ENCODE assay signal across 1 cellular context in the genomic region with DNA sequence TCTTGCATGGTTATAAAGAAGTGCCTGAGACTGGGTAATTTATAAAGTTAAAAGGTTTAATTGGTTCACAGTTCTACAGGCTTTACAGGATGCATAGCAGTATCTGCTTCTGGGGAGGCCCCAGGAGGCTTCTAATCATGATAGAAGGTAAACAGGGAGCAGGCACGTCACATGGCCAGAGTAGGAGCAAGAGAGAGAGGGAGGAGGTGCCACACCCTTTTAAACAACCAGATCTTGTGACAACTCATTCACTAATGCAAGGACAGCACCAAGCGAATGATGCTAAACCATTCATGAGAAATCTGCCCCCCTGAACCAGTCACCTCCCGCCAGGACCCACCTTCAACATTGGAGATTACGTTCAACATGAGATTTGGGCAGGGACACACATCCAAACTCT.
TF ChIP-seq lines count a peak whose summit lies in the region.

No MANE protein-coding gene starts in this region.

TF ChIP-seq in GM23338, 12 proteins besides CTCF, POLR2A, EP300 and RAD21 (continued from another document):
- TF ChIP-seq, protein P1, sequence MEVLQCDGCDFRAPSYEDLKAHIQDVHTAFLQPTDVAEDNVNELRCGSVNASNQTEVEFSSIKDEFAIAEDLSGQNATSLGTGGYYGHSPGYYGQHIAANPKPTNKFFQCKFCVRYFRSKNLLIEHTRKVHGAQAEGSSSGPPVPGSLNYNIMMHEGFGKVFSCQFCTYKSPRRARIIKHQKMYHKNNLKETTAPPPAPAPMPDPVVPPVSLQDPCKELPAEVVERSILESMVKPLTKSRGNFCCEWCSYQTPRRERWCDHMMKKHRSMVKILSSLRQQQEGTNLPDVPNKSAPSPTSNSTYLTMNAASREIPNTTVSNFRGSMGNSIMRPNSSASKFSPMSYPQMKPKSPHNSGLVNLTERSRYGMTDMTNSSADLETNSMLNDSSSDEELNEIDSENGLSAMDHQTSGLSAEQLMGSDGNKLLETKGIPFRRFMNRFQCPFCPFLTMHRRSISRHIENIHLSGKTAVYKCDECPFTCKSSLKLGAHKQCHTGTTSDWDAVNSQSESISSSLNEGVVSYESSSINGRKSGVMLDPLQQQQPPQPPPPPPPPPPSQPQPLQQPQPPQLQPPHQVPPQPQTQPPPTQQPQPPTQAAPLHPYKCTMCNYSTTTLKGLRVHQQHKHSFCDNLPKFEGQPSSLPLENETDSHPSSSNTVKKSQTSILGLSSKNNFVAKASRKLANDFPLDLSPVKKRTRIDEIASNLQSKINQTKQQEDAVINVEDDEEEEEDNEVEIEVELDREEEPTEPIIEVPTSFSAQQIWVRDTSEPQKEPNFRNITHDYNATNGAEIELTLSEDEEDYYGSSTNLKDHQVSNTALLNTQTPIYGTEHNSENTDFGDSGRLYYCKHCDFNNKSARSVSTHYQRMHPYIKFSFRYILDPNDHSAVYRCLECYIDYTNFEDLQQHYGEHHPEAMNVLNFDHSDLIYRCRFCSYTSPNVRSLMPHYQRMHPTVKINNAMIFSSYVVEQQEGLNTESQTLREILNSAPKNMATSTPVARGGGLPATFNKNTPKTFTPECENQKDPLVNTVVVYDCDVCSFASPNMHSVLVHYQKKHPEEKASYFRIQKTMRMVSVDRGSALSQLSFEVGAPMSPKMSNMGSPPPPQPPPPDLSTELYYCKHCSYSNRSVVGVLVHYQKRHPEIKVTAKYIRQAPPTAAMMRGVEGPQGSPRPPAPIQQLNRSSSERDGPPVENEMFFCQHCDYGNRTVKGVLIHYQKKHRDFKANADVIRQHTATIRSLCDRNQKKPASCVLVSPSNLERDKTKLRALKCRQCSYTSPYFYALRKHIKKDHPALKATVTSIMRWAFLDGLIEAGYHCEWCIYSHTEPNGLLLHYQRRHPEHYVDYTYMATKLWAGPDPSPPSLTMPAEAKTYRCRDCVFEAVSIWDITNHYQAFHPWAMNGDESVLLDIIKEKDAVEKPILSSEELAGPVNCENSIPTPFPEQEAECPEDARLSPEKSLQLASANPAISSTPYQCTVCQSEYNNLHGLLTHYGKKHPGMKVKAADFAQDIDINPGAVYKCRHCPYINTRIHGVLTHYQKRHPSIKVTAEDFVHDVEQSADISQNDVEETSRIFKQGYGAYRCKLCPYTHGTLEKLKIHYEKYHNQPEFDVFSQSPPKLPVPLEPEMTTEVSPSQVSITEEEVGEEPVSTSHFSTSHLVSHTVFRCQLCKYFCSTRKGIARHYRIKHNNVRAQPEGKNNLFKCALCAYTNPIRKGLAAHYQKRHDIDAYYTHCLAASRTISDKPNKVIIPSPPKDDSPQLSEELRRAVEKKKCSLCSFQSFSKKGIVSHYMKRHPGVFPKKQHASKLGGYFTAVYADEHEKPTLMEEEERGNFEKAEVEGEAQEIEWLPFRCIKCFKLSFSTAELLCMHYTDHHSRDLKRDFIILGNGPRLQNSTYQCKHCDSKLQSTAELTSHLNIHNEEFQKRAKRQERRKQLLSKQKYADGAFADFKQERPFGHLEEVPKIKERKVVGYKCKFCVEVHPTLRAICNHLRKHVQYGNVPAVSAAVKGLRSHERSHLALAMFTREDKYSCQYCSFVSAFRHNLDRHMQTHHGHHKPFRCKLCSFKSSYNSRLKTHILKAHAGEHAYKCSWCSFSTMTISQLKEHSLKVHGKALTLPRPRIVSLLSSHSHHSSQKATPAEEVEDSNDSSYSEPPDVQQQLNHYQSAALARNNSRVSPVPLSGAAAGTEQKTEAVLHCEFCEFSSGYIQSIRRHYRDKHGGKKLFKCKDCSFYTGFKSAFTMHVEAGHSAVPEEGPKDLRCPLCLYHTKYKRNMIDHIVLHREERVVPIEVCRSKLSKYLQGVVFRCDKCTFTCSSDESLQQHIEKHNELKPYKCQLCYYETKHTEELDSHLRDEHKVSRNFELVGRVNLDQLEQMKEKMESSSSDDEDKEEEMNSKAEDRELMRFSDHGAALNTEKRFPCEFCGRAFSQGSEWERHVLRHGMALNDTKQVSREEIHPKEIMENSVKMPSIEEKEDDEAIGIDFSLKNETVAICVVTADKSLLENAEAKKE (CRISPR knock-in tag; IDR thresholded peaks at IDR 0.05), result no peak
- TF ChIP-seq EZH2phosphoT487 (IDR thresholded peaks at IDR 0.05; ENCODE audit: unreplicated experiment) (no peak), JUNB (IDR thresholded peaks at IDR 0.05; ENCODE audit: unreplicated experiment) (no peak), NANOG (IDR thresholded peaks at IDR 0.05; ENCODE audit: borderline replicate concordance) (no peak), ETS1 (IDR thresholded peaks at IDR 0.05) (no peak), ZNF331 (CRISPR knock-in tag; IDR thresholded peaks at IDR 0.05; ENCODE audit: low read depth) (no peak), POLR2AphosphoS5 (IDR thresholded peaks at IDR 0.05; ENCODE audit: low read depth) (no peak), ZNF114 (CRISPR knock-in tag; IDR thresholded peaks at IDR 0.05) (no peak), EZH2 (IDR thresholded peaks at IDR 0.05; ENCODE audit: low read depth, unreplicated experiment) (no peak), STAT1 (IDR thresholded peaks at IDR 0.05; ENCODE audit: unreplicated experiment) (no peak)
- TF ChIP-seq, protein P2, sequence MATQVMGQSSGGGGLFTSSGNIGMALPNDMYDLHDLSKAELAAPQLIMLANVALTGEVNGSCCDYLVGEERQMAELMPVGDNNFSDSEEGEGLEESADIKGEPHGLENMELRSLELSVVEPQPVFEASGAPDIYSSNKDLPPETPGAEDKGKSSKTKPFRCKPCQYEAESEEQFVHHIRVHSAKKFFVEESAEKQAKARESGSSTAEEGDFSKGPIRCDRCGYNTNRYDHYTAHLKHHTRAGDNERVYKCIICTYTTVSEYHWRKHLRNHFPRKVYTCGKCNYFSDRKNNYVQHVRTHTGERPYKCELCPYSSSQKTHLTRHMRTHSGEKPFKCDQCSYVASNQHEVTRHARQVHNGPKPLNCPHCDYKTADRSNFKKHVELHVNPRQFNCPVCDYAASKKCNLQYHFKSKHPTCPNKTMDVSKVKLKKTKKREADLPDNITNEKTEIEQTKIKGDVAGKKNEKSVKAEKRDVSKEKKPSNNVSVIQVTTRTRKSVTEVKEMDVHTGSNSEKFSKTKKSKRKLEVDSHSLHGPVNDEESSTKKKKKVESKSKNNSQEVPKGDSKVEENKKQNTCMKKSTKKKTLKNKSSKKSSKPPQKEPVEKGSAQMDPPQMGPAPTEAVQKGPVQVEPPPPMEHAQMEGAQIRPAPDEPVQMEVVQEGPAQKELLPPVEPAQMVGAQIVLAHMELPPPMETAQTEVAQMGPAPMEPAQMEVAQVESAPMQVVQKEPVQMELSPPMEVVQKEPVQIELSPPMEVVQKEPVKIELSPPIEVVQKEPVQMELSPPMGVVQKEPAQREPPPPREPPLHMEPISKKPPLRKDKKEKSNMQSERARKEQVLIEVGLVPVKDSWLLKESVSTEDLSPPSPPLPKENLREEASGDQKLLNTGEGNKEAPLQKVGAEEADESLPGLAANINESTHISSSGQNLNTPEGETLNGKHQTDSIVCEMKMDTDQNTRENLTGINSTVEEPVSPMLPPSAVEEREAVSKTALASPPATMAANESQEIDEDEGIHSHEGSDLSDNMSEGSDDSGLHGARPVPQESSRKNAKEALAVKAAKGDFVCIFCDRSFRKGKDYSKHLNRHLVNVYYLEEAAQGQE (IDR thresholded peaks at IDR 0.05; ENCODE audit: unreplicated experiment), result no peak
